ENCODE assay signal across 9 cellular contexts in the genomic region with DNA sequence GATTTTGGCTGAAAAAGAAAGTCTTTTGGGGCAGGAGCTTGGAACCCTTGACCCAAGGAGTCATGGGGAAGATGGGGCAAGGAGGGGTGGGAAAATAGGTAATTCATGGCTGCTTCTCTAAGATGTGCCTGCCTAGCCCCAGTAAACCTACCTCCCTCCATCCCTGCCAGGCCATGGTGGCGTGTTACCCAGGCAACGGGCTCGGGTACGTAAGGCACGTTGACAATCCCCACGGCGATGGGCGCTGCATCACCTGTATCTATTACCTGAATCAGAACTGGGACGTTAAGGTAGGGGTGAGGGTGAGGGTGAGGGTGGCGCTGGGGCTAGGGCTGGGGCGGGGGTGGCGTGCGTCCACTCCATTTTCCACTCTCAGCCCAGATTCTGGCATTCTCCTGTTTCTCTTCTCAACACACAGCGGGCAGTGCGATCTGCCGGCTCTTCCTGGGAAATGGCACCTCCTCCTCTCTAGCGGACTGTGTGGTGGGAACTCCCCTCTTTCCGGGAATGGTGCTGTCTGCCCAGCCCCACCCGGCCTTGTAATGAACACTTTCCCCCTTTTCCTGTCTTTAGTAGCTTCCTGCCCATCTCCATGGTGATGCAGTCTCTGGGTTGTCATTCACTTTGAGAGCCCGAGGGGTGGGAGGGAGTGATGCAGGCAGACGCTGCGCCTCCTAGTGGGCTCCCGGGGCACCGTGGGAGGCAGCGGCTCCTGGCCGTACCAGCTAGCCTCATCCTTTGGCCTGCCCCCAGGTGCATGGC. TPM values are rescaled to one million over a fixed set of nuclear protein-coding genes. Genes with fewer than 3 reads are reported as not detected.
DNase-seq lines count a peak whose midpoint lies in the region; TF ChIP-seq lines count a peak whose summit lies in the region.
"Had no signal": no experiment of that assay in that cellular context is flagged by ENCODE, and none has a peak within 500 bp of the region (broad histone marks: within the 10 kb centered on the region; RNA-seq: fewer than 3 reads in every experiment).

No MANE protein-coding gene starts in this region.

- TF ChIP-seq EP300 in sigmoid colon (IDR thresholded peaks at IDR 0.05) = no peak

- H3K9ac ChIP-seq in iPS-15b (ENCODE audit: low read depth, low read length) = no peak overlapping the region

- WGBS in sigmoid colon, 2 donors = 42 to 67% methylated on average over 26 of the region's 26 CpGs

- CTCF ChIA-PET in MCF 10A (lab: Yijun Ruan, JAX) = interaction anchor here (0.7 to 1.8 kb wide), 6 partner anchors 11 to 523 kb away, joined by 3 to 9 read pairs (median 4); no protein-coding TSS in a partner anchor

- H3K27ac ChIP-seq in sigmoid colon = peak overlapping the region; percentile 89 to 99 (median 96)
- H3K27ac ChIP-seq: epithelial cell of prostate had no signal

- BruUV-seq in MCF 10A (replicated peaks; lab: Mats Ljungman, UMichigan) = no TSS peak

- H3K36me3 ChIP-seq in iPS-15b (ENCODE audit: control insufficient read depth, insufficient read depth, low read length) (peaks cover 53% of the 10 kb centered on the region), sigmoid colon (peaks cover 0 to 34% (median 19%) of the 10 kb centered on the region in 4 donors)

- H3K4me1 Mint-ChIP-seq in MCF 10A (ENCODE audit: insufficient read depth, unreplicated experiment) = peaks cover 46% of the 10 kb centered on the region

- H3K4me1 ChIP-seq in iPS-15b (ENCODE audit: control insufficient read depth, insufficient read depth, low read length) (peaks cover 38% of the 10 kb centered on the region), sigmoid colon (peaks cover 0 to 88% (median 84%) of the 10 kb centered on the region in 4 donors)

- TF ChIP-seq CTCF in WI38 (IDR thresholded peaks at IDR 0.05; ENCODE audit: low read depth, low read length) (peak; percentile 92), MCF 10A (IDR thresholded peaks at IDR 0.05; ENCODE audit: unreplicated experiment) (peak; percentile 78), sigmoid colon (IDR thresholded peaks at IDR 0.05) (peak; percentile 61 to 88 (median 80))

- H3K9me3 Mint-ChIP-seq in MCF 10A (ENCODE audit: unreplicated experiment) = no peaks in the 10 kb centered on the region

- POLR2A ChIA-PET in MCF 10A (lab: Yijun Ruan, JAX) = interaction anchor here (1.3 to 1.4 kb wide), 2 partner anchors 13 to 90 kb away, joined by 5 read pairs; partner anchors contain the start of genes COQ8B and ITPKC

- H3K27ac Mint-ChIP-seq in MCF 10A (ENCODE audit: low read depth, unreplicated experiment) = no peak overlapping the region

- H3K4me3 ChIP-seq in WI38 (ENCODE audit: low read depth, low read length) (no peak overlapping the region), iPS-15b (ENCODE audit: low read depth, low read length) (peak overlapping the region; percentile 31), sigmoid colon (peak overlapping the region in 1 of 4 donors; percentile 16)

- H3K36me3 Mint-ChIP-seq in MCF 10A (ENCODE audit: insufficient read depth, unreplicated experiment) = peaks cover 25% of the 10 kb centered on the region

- DNase-seq in EL (peak; percentile 92), Kasumi-1 (lab: John Stamatoyannopoulos, UW) (peak; percentile 65 to 70), MCF 10A (ENCODE audit: unreplicated experiment) (peak; percentile 65), sigmoid colon (peak; percentile 92), DMS79 (lab: John Stamatoyannopoulos, UW) (no peak), GOT3 (lab: John Stamatoyannopoulos, UW) (no peak)

- no peaks in the 10 kb centered on the region for H3K9me3 ChIP-seq in iPS-15b (ENCODE audit: control insufficient read depth, insufficient read depth, low read length)
- H3K9me3 ChIP-seq in sigmoid colon = no peaks in the 10 kb centered on the region

- intact Hi-C loops in MCF 10A (cut with micrococcal nuclease) = no loop called here
- intact Hi-C loops in sigmoid colon (cut with DNase I) = no loop called here

- H3K27me3 ChIP-seq in iPS-15b (ENCODE audit: control insufficient read depth, insufficient read depth, low read length) (peaks cover under 1% of the 10 kb centered on the region), sigmoid colon (no peaks in the 10 kb centered on the region)

- TF ChIP-seq POLR2A in sigmoid colon (IDR thresholded peaks at IDR 0.05) = no peak

- no peaks in the 10 kb centered on the region for H3K27me3 Mint-ChIP-seq in MCF 10A (ENCODE audit: insufficient read depth, unreplicated experiment)

- H3K4me3 Mint-ChIP-seq in MCF 10A (ENCODE audit: unreplicated experiment) = no peak overlapping the region

RNA-seq across cellular contexts. Expression of gene EGLN2, which starts 7.6 kb away (rescaled TPM):
- total RNA-seq in MCF 10A (2022) (55.6 and 62.7 TPM in 2 replicates), sigmoid colon (100 to 1,000 TPM in 1 of 4 donors, 10 to 100 TPM in 3; 60.9 to 106 (median 87.6) TPM)
- 100 to 1,000 TPM in 2 of 3 donors, 10 to 100 TPM in 1; 88.9 to 105 (median 101) TPM for polyA plus RNA-seq in sigmoid colon

RNA-seq across cellular contexts. Expression of gene RAB4B, which starts 28.5 kb away (rescaled TPM):
- total RNA-seq in MCF 10A (2022) (10.1 and 13.2 TPM in 2 replicates), sigmoid colon (10 to 100 TPM; 15.6 to 21.3 (median 19.2) TPM)
- 10 to 100 TPM; 39.0 to 76.5 (median 58.3) TPM for polyA plus RNA-seq in sigmoid colon

RNA-seq across cellular contexts. Expression of gene MIA, which starts 31.2 kb away (rescaled TPM):
- total RNA-seq in MCF 10A (2022) (0.70 TPM in 1 of 2 replicates, not detected in the other), sigmoid colon (10 to 100 TPM in 3 of 4 donors, 1 to 10 TPM in 1; 9.1 to 19.1 (median 15.7) TPM)
- 10 to 100 TPM in 1 of 3 donors, 1 to 10 TPM in 1, not detected in 1; 2.1 to 11.3 TPM for polyA plus RNA-seq in sigmoid colon

RNA-seq across cellular contexts. Expression of gene CYP2A6, which starts 43.7 kb away (rescaled TPM):
- total RNA-seq in MCF 10A (2022) (not detected in 2 replicates), sigmoid colon (1 to 10 TPM in 1 of 4 donors, not detected in 3; 1.8 TPM)
- polyA plus RNA-seq in sigmoid colon = not detected

RNA-seq across cellular contexts. Expression of gene SNRPA, which starts 55.6 kb away (rescaled TPM):
- 108 and 160 TPM in 2 replicates for total RNA-seq in MCF 10A (2022)
- 10 to 100 TPM; 43.2 to 60.1 (median 54.0) TPM for total RNA-seq in sigmoid colon
- 10 to 100 TPM; 19.2 to 76.1 (median 37.2) TPM for polyA plus RNA-seq in sigmoid colon

Comparison
In these comparisons a context has a peak if more than half of its experiments do, and no peak if none do; other contexts are left out.
1. DNase-seq: peak in EL (single experiment), Kasumi-1 (2 of 2), MCF 10A (single experiment) and sigmoid colon (single experiment); none in DMS79 (single experiment) and GOT3 (single experiment).
2. Peak in every context shown above with its lines, with median percentiles within 50 percentile points of each other: CTCF ChIP-seq.